ENCODE assay signal across 8 cellular contexts in genomic region chr17:76014100-76014924, GRCh38. TPM values are rescaled to one million over a fixed set of nuclear protein-coding genes. Genes with fewer than 3 reads are reported as not detected.
DNase-seq lines count a peak whose midpoint lies in the region; ATAC-seq lines count a peak whose summit lies in the region.

No MANE protein-coding gene starts in this region.

- peaks cover 7% of the 10 kb centered on the region for H3K4me1 Mint-ChIP-seq in central memory CD8-positive, alpha-beta T cell

- peaks cover 2% of the 10 kb centered on the region for H3K36me3 Mint-ChIP-seq in central memory CD8-positive, alpha-beta T cell (ENCODE audit: insufficient read depth)

- H3K27ac Mint-ChIP-seq in central memory CD8-positive, alpha-beta T cell (ENCODE audit: low read depth): no peak overlapping the region

- no peaks in the 10 kb centered on the region for H3K9me3 ChIP-seq in HAP-1

- no peaks in the 10 kb centered on the region for H3K27me3 Mint-ChIP-seq in central memory CD8-positive, alpha-beta T cell

- no peaks in the 10 kb centered on the region for H3K9me3 Mint-ChIP-seq in central memory CD8-positive, alpha-beta T cell

- H3K27me3 ChIP-seq in HAP-1 (ENCODE audit: low read depth): no peaks in the 10 kb centered on the region

- peak; percentile 94 to 95 for ATAC-seq in activated CD4-positive, CD25-positive, alpha-beta regulatory T cell treated with anti-CD3 and anti-CD28 coated beads, Interleukin-2, amount 50 U/mL, for 24 hours
- ATAC-seq in central memory CD8-positive, alpha-beta T cell (replicated peaks; ENCODE audit: extremely low read depth, poor library complexity, severe bottlenecking): peak; percentile 95
- ATAC-seq in left lobe of liver: peak; percentile 96
- no peak for ATAC-seq in GM18907 (IDR thresholded peaks at IDR 0.05; ENCODE audit: unreplicated experiment)

- no peak overlapping the region for H3K4me3 ChIP-seq in HAP-1

- no peaks in the 10 kb centered on the region for H3K36me3 ChIP-seq in HAP-1 (replicated peaks)

- no peaks in the 10 kb centered on the region for H3K4me1 ChIP-seq in HAP-1

- H3K4me3 Mint-ChIP-seq in central memory CD8-positive, alpha-beta T cell: no peak overlapping the region

- in situ Hi-C loops in HAP-1 (cut with MboI; ENCODE audit: low sequenced_read_pairs): loop anchor here (5.0 kb wide), 1 partner anchor 278 kb away; no protein-coding TSS in a partner anchor

- DNase-seq in CD1c-positive myeloid dendritic cell (ENCODE audit: extremely low spot score) (peak; percentile 79), HAP-1 (ENCODE audit: low spot score in 2 of 2) (peak; percentile 65 to 89), NCI-H2227 (lab: John Stamatoyannopoulos, UW; ENCODE audit: unreplicated experiment) (peak; percentile 87), left lobe of liver (ENCODE audit: low spot score) (peak; percentile 70)
- DNase-seq in central memory CD8-positive, alpha-beta T cell (ENCODE audit: low spot score in 2 of 2): peak; percentile 54 to 58
- peak; percentile 69 to 70 for DNase-seq in stimulated activated CD4-positive, alpha-beta T cell treated with anti-CD3 and anti-CD28 coated beads, Interleukin-4, amount 100 ng/mL, for 4 hours

RNA-seq across cellular contexts. Expression of gene EVPL, which starts 12.8 kb away (rescaled TPM):
- 0.53 TPM for total RNA-seq in left lobe of liver

RNA-seq across cellular contexts. Expression of gene CDK3, which starts 13.7 kb away (rescaled TPM):
- 3.6 TPM for total RNA-seq in left lobe of liver

RNA-seq across cellular contexts. Expression of gene TEN1, which starts 35.3 kb away (rescaled TPM):
- 14.1 TPM for total RNA-seq in left lobe of liver

RNA-seq across cellular contexts. Expression of gene ACOX1, which starts 35.3 kb away (rescaled TPM):
- 199 TPM for total RNA-seq in left lobe of liver

RNA-seq across cellular contexts. Expression of gene SRP68, which starts 58.0 kb away (rescaled TPM):
- total RNA-seq in left lobe of liver: 30.8 TPM
